In genomic region chr12:62955678-62956077, GRCh38 we compare ENCODE assay signal across 1 cellular context.
TF ChIP-seq lines count a peak whose summit lies in the region.

No MANE protein-coding gene starts in this region.

TF ChIP-seq in HepG2, 621 proteins besides CTCF, POLR2A, EP300 and RAD21:
- 0 out of 2 replicates have a peak, but pooled peaks have one; percentile 71 for TF ChIP-seq ZNF318 (CRISPR knock-in tag; IDR thresholded peaks at IDR 0.05)
- TF ChIP-seq ATF3 (CRISPR knock-in tag; IDR thresholded peaks at IDR 0.05), result no peak
- TF ChIP-seq PHF21A (CRISPR knock-in tag; IDR thresholded peaks at IDR 0.05), result 0 out of 2 replicates have a peak, but pooled peaks have one; percentile 17
- peak; percentile 47; the same call in 1 of the 2 replicates for TF ChIP-seq ZNF292 (CRISPR knock-in tag; IDR thresholded peaks at IDR 0.05; ENCODE audit: borderline replicate concordance, low read depth)
- TF ChIP-seq U2AF2 (IDR thresholded peaks at IDR 0.05; ENCODE audit: low read depth, low read length), result no peak
- TF ChIP-seq ZMYM4 (CRISPR knock-in tag; IDR thresholded peaks at IDR 0.05), result peak; percentile 38; the same call in 1 of the 2 replicates
- TF ChIP-seq ZNF747 (CRISPR knock-in tag; IDR thresholded peaks at IDR 0.05; ENCODE audit: borderline replicate concordance), result no peak
- peak; percentile 20; the same call in 1 of the 2 replicates for TF ChIP-seq MAX (IDR thresholded peaks at IDR 0.05)
- TF ChIP-seq RBFOX2 (IDR thresholded peaks at IDR 0.05; ENCODE audit: low read depth, low read length), result no peak
- TF ChIP-seq ZBTB38 (CRISPR knock-in tag; IDR thresholded peaks at IDR 0.05), result peak; percentile 89
- TF ChIP-seq POLR2AphosphoS2 (IDR thresholded peaks at IDR 0.05; ENCODE audit: low read depth, low read length), result no peak
- peak; percentile 44; the same call in 1 of the 2 replicates for TF ChIP-seq ZBTB33 (CRISPR knock-in tag; IDR thresholded peaks at IDR 0.05)
